Comparison of ENCODE assay signal across 1 cellular context in the genomic region with DNA sequence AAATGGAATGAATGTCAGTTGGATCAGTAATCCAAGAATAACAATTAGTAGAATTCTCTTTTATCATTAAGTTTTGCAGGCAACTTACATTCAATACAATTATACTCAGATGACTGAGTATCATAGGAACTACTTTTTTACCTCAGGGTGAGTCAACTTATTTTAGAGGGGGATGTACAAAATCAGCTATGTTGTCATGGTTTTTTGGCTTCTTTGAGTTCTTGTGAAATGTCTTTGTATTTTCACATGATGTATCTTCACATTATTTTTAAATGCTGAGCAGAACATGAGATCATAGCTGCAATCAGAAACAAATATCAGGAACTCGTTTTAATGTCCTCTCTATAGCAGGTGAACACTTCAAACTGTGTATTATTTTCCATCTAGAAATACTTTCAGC.
TF ChIP-seq lines count a peak whose summit lies in the region.

No MANE protein-coding gene starts in this region.

TF ChIP-seq in SK-N-SH, 30 proteins besides CTCF, POLR2A, EP300 and RAD21 (continued from another document):
- TF ChIP-seq, protein P1, sequence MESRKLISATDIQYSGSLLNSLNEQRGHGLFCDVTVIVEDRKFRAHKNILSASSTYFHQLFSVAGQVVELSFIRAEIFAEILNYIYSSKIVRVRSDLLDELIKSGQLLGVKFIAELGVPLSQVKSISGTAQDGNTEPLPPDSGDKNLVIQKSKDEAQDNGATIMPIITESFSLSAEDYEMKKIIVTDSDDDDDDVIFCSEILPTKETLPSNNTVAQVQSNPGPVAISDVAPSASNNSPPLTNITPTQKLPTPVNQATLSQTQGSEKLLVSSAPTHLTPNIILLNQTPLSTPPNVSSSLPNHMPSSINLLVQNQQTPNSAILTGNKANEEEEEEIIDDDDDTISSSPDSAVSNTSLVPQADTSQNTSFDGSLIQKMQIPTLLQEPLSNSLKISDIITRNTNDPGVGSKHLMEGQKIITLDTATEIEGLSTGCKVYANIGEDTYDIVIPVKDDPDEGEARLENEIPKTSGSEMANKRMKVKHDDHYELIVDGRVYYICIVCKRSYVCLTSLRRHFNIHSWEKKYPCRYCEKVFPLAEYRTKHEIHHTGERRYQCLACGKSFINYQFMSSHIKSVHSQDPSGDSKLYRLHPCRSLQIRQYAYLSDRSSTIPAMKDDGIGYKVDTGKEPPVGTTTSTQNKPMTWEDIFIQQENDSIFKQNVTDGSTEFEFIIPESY (IDR thresholded peaks at IDR 0.05; ENCODE audit: borderline replicate concordance, low read depth), result no peak
- TF ChIP-seq JUND (IDR thresholded peaks at IDR 0.05) (no peak), POLR2AphosphoS5 (IDR thresholded peaks at IDR 0.05; ENCODE audit: low read depth, low read length) (no peak), RXRA (IDR thresholded peaks at IDR 0.05; ENCODE audit: borderline replicate concordance, low read depth) (no peak), SIN3A (IDR thresholded peaks at IDR 0.05; ENCODE audit: borderline replicate concordance, low read depth, low read length) (no peak), GABPA (IDR thresholded peaks at IDR 0.05; ENCODE audit: low read depth) (no peak), RFX5 (IDR thresholded peaks at IDR 0.05; ENCODE audit: low read length) (no peak)
